Comparison of ENCODE assay signal across 34 cellular contexts in genomic region chr21:40278345-40278744, GRCh38.
"Had no signal": no experiment of that assay in that cellular context is flagged by ENCODE, and none has a peak within 500 bp of the region (broad histone marks: within the 10 kb centered on the region; RNA-seq: fewer than 3 reads in every experiment).

No MANE protein-coding gene starts in this region.

- H3K36me3 ChIP-seq: adrenal gland, cardiac muscle cell, colonic mucosa, esophagus muscularis mucosa, gastroesophageal sphincter had no signal

- H3K4me1 ChIP-seq: adrenal gland, body of pancreas, colonic mucosa, esophagus muscularis mucosa, gastroesophageal sphincter had no signal

- H3K36me3 Mint-ChIP-seq: activated CD4-positive, alpha-beta memory T cell treated with anti-CD3 and anti-CD28 coated beads for 36 hours; activated CD8-positive, alpha-beta memory T cell treated with anti-CD3 and anti-CD28 coated beads, Interleukin-2, amount 10 ng/mL, durations not matched to agents 7 days and 5 days; activated naive CD4-positive, alpha-beta T cell treated with anti-CD3 and anti-CD28 coated beads, Interleukin-2, amount 50 U/mL, for 24 hours; activated naive CD8-positive, alpha-beta T cell treated with anti-CD3 and anti-CD28 coated beads for 36 hours had no signal

- DNase-seq: activated CD4-positive, alpha-beta memory T cell treated with anti-CD3 and anti-CD28 coated beads for 36 hours; activated CD4-positive, alpha-beta T cell treated with anti-CD3 and anti-CD28 coated beads for 36 hours; activated CD4-positive, alpha-beta T cell treated with anti-CD3 and anti-CD28 coated beads, Interleukin-2, amount 10 ng/mL, durations not matched to agents 24 days and 14 days; activated CD4-positive, CD25-positive, alpha-beta regulatory T cell; activated CD4-positive, CD25-positive, alpha-beta regulatory T cell treated with anti-CD3 and anti-CD28 coated beads, Interleukin-2, amount 50 U/mL, for 72 hours; activated CD8-positive, alpha-beta memory T cell treated with anti-CD3 and anti-CD28 coated beads, Interleukin-2, amount 10 ng/mL, durations not matched to agents 7 days and 5 days; activated CD8-positive, alpha-beta memory T cell treated with anti-CD3 and anti-CD28 coated beads, Interleukin-2, amount 50 U/mL, for 4 hours; activated CD8-positive, alpha-beta T cell treated with anti-CD3 and anti-CD28 coated beads, Interleukin-2, amount 10 ng/mL, durations not matched to agents 7 days and 5 days; activated effector memory CD4-positive, alpha-beta T cell treated with anti-CD3 and anti-CD28 coated beads, Interleukin-2, amount 50 U/mL, for 16 hours; activated naive CD4-positive, alpha-beta T cell treated with anti-CD3 and anti-CD28 coated beads for 36 hours; activated naive CD8-positive, alpha-beta T cell treated with anti-CD3 and anti-CD28 coated beads for 36 hours; activated naive CD8-positive, alpha-beta T cell treated with anti-CD3 and anti-CD28 coated beads, Interleukin-2, amount 50 U/mL, for 24 hours; activated T-cell treated with anti-CD3 and anti-CD28 coated beads, Interleukin-2, amount 50 U/mL, for 1 hour; activated T-cell treated with anti-CD3 and anti-CD28 coated beads, Interleukin-2, amount 50 U/mL, for 48 hours; adrenal gland; amygdala; aorta; body of pancreas; central memory CD4-positive, alpha-beta T cell; cerebellar nuclear complex; colonic mucosa; effector CD8-positive, alpha-beta T cell; erythroblast; foreskin melanocyte; head of caudate nucleus; T-helper 1 cell; T-helper 17 cell had no signal

- H3K27me3 ChIP-seq: adrenal gland, cardiac muscle cell, colonic mucosa, esophagus muscularis mucosa, gastroesophageal sphincter had no signal

- H3K4me3 ChIP-seq: adrenal gland, body of pancreas, cardiac muscle cell, colonic mucosa, esophagus muscularis mucosa, gastroesophageal sphincter had no signal

- H3K27ac Mint-ChIP-seq: activated CD4-positive, alpha-beta memory T cell treated with anti-CD3 and anti-CD28 coated beads for 36 hours; activated CD4-positive, alpha-beta T cell treated with anti-CD3 and anti-CD28 coated beads for 36 hours; activated CD4-positive, alpha-beta T cell treated with anti-CD3 and anti-CD28 coated beads, Interleukin-2, amount 10 ng/mL, durations not matched to agents 24 days and 14 days; activated CD8-positive, alpha-beta memory T cell treated with anti-CD3 and anti-CD28 coated beads, Interleukin-2, amount 10 ng/mL, durations not matched to agents 7 days and 5 days; activated CD8-positive, alpha-beta T cell treated with anti-CD3 and anti-CD28 coated beads, Interleukin-2, amount 10 ng/mL, durations not matched to agents 7 days and 5 days; activated naive CD4-positive, alpha-beta T cell treated with anti-CD3 and anti-CD28 coated beads for 36 hours; activated naive CD4-positive, alpha-beta T cell treated with anti-CD3 and anti-CD28 coated beads, Interleukin-2, amount 50 U/mL, for 24 hours; activated naive CD8-positive, alpha-beta T cell treated with anti-CD3 and anti-CD28 coated beads for 36 hours; activated naive CD8-positive, alpha-beta T cell treated with anti-CD3 and anti-CD28 coated beads, Interleukin-2, amount 50 U/mL, for 24 hours; activated T-helper 1 cell treated with anti-CD3 and anti-CD28 coated beads, Interleukin-12 subunit alpha, Interleukin-12 subunit beta, Interleukin-2, Interleukin-4 antibody, amounts not matched to agents 30 ng/mL and 10 ng/mL and 1 ng/mL, durations not matched to agents 14 hours and 24 hours and 36 hours; activated T-helper 2 cell treated with anti-CD3 and anti-CD28 coated beads, Interferon-gamma antibody, Interleukin-2, Interleukin-4, amounts not matched to agents 10 μg/mL and 5 μg/mL and 100 μg/mL, durations not matched to agents 14 hours and 24 hours and 36 hours; T-helper 17 cell; T-helper 2 cell treated with Interferon-gamma antibody and Interleukin-4, amounts not matched to agents 5 μg/mL and 100 μg/mL, for 36 hours had no signal

- H3K27me3 Mint-ChIP-seq: activated CD4-positive, alpha-beta memory T cell treated with anti-CD3 and anti-CD28 coated beads for 36 hours; activated CD4-positive, alpha-beta T cell treated with anti-CD3 and anti-CD28 coated beads for 36 hours; activated CD4-positive, alpha-beta T cell treated with anti-CD3 and anti-CD28 coated beads, Interleukin-2, amount 10 ng/mL, durations not matched to agents 24 days and 14 days; activated CD8-positive, alpha-beta memory T cell treated with anti-CD3 and anti-CD28 coated beads, Interleukin-2, amount 10 ng/mL, durations not matched to agents 7 days and 5 days; activated naive CD4-positive, alpha-beta T cell treated with anti-CD3 and anti-CD28 coated beads, Interleukin-2, amount 50 U/mL, for 24 hours; activated naive CD8-positive, alpha-beta T cell treated with anti-CD3 and anti-CD28 coated beads, Interleukin-2, amount 50 U/mL, for 24 hours; T-helper 17 cell had no signal

- H3K9me3 Mint-ChIP-seq: activated naive CD4-positive, alpha-beta T cell treated with anti-CD3 and anti-CD28 coated beads, Interleukin-2, amount 50 U/mL, for 24 hours; activated naive CD8-positive, alpha-beta T cell treated with anti-CD3 and anti-CD28 coated beads, Interleukin-2, amount 50 U/mL, for 24 hours had no signal

- H3K4me3 Mint-ChIP-seq: activated CD4-positive, alpha-beta memory T cell treated with anti-CD3 and anti-CD28 coated beads for 36 hours; activated CD4-positive, alpha-beta T cell treated with anti-CD3 and anti-CD28 coated beads for 36 hours; activated CD4-positive, alpha-beta T cell treated with anti-CD3 and anti-CD28 coated beads, Interleukin-2, amount 10 ng/mL, durations not matched to agents 24 days and 14 days; activated CD8-positive, alpha-beta memory T cell treated with anti-CD3 and anti-CD28 coated beads, Interleukin-2, amount 10 ng/mL, durations not matched to agents 7 days and 5 days; activated CD8-positive, alpha-beta T cell treated with anti-CD3 and anti-CD28 coated beads, Interleukin-2, amount 10 ng/mL, durations not matched to agents 7 days and 5 days; activated naive CD4-positive, alpha-beta T cell treated with anti-CD3 and anti-CD28 coated beads for 36 hours; activated naive CD4-positive, alpha-beta T cell treated with anti-CD3 and anti-CD28 coated beads, Interleukin-2, amount 50 U/mL, for 24 hours; activated naive CD8-positive, alpha-beta T cell treated with anti-CD3 and anti-CD28 coated beads for 36 hours; activated naive CD8-positive, alpha-beta T cell treated with anti-CD3 and anti-CD28 coated beads, Interleukin-2, amount 50 U/mL, for 24 hours; activated T-helper 1 cell treated with anti-CD3 and anti-CD28 coated beads, Interleukin-12 subunit alpha, Interleukin-12 subunit beta, Interleukin-2, Interleukin-4 antibody, amounts not matched to agents 30 ng/mL and 10 ng/mL and 1 ng/mL, durations not matched to agents 14 hours and 24 hours and 36 hours; T-helper 17 cell; T-helper 2 cell treated with Interferon-gamma antibody and Interleukin-4, amounts not matched to agents 5 μg/mL and 100 μg/mL, for 36 hours had no signal

- H3K4me1 Mint-ChIP-seq: activated CD4-positive, alpha-beta T cell treated with anti-CD3 and anti-CD28 coated beads for 36 hours; activated CD4-positive, alpha-beta T cell treated with anti-CD3 and anti-CD28 coated beads, Interleukin-2, amount 10 ng/mL, durations not matched to agents 24 days and 14 days; activated CD8-positive, alpha-beta memory T cell treated with anti-CD3 and anti-CD28 coated beads, Interleukin-2, amount 10 ng/mL, durations not matched to agents 7 days and 5 days; activated naive CD4-positive, alpha-beta T cell treated with anti-CD3 and anti-CD28 coated beads, Interleukin-2, amount 50 U/mL, for 24 hours; activated naive CD8-positive, alpha-beta T cell treated with anti-CD3 and anti-CD28 coated beads for 36 hours; activated naive CD8-positive, alpha-beta T cell treated with anti-CD3 and anti-CD28 coated beads, Interleukin-2, amount 50 U/mL, for 24 hours; T-helper 17 cell had no signal

- H3K9me3 ChIP-seq: body of pancreas, colonic mucosa, esophagus muscularis mucosa had no signal

- H3K27ac ChIP-seq: adrenal gland, body of pancreas, cardiac muscle cell, colonic mucosa, esophagus muscularis mucosa, gastroesophageal sphincter had no signal
